Comparison of ENCODE assay signal across 1 cellular context in genomic region chr2:121974919-121975654, GRCh38.
TF ChIP-seq lines count a peak whose summit lies in the region.

No MANE protein-coding gene starts in this region.

TF ChIP-seq in HepG2, 621 proteins besides CTCF, POLR2A, EP300 and RAD21 (continued from another document):
- no peak for TF ChIP-seq JDP2 (CRISPR knock-in tag; IDR thresholded peaks at IDR 0.05; ENCODE audit: borderline replicate concordance)
- TF ChIP-seq KDM6A (CRISPR knock-in tag; IDR thresholded peaks at IDR 0.05; ENCODE audit: low read depth), result no peak; the same call in 1 of the 2 replicates
- TF ChIP-seq FOXJ3 (CRISPR knock-in tag; IDR thresholded peaks at IDR 0.05; ENCODE audit: borderline replicate concordance), result 0 out of 2 replicates have a peak, but pooled peaks have one; percentile 12
- TF ChIP-seq HES4 (CRISPR knock-in tag; IDR thresholded peaks at IDR 0.05; ENCODE audit: borderline replicate concordance), result peak; percentile 72; the same call in 1 of the 2 replicates
- no peak for TF ChIP-seq ZNF7 (CRISPR knock-in tag; IDR thresholded peaks at IDR 0.05)
- no peak for TF ChIP-seq SPEN (CRISPR knock-in tag; IDR thresholded peaks at IDR 0.05; ENCODE audit: low read depth)
- no peak for TF ChIP-seq MLLT10 (CRISPR knock-in tag; IDR thresholded peaks at IDR 0.05)
- TF ChIP-seq HMG20A (CRISPR knock-in tag; IDR thresholded peaks at IDR 0.05; ENCODE audit: borderline replicate concordance), result no peak
- TF ChIP-seq RBM39 (IDR thresholded peaks at IDR 0.05; ENCODE audit: low read depth, low read length, poor library complexity, severe bottlenecking), result no peak
- TF ChIP-seq SMYD3 (CRISPR knock-in tag; IDR thresholded peaks at IDR 0.05), result no peak
- TF ChIP-seq NFKBIZ (CRISPR knock-in tag; IDR thresholded peaks at IDR 0.05), result no peak
- no peak for TF ChIP-seq ZNF232 (CRISPR knock-in tag; IDR thresholded peaks at IDR 0.05; ENCODE audit: borderline replicate concordance)
- TF ChIP-seq PHF8 (CRISPR knock-in tag; IDR thresholded peaks at IDR 0.05), result no peak
- TF ChIP-seq ZNF816 (CRISPR knock-in tag; IDR thresholded peaks at IDR 0.05; ENCODE audit: borderline replicate concordance), result no peak
- 0 out of 2 replicates have a peak, but pooled peaks have one; percentile 60 for TF ChIP-seq MEF2D (CRISPR knock-in tag; IDR thresholded peaks at IDR 0.05)
- TF ChIP-seq SMAD9 (CRISPR knock-in tag; IDR thresholded peaks at IDR 0.05), result no peak
- TF ChIP-seq RXRB (CRISPR knock-in tag; IDR thresholded peaks at IDR 0.05; ENCODE audit: borderline replicate concordance), result 0 out of 2 replicates have a peak, but pooled peaks have one; percentile 30
- no peak for TF ChIP-seq ZSCAN25 (CRISPR knock-in tag; IDR thresholded peaks at IDR 0.05)
- TF ChIP-seq ZNF788 (CRISPR knock-in tag; IDR thresholded peaks at IDR 0.05; ENCODE audit: borderline replicate concordance), result peak; percentile 55; the same call in 1 of the 2 replicates
- TF ChIP-seq HMGXB4 (CRISPR knock-in tag; IDR thresholded peaks at IDR 0.05; ENCODE audit: borderline replicate concordance in 1 of 2, low read depth in 1 of 2), result peak in 1 of 2 experiments; percentile 58; a peak in 1 of 4 replicates
- TF ChIP-seq ZNF678 (CRISPR knock-in tag; IDR thresholded peaks at IDR 0.05), result no peak
- TF ChIP-seq NCOA1 (CRISPR knock-in tag; IDR thresholded peaks at IDR 0.05), result no peak
